ENCODE assay signal across 10 cellular contexts in the genomic region with DNA sequence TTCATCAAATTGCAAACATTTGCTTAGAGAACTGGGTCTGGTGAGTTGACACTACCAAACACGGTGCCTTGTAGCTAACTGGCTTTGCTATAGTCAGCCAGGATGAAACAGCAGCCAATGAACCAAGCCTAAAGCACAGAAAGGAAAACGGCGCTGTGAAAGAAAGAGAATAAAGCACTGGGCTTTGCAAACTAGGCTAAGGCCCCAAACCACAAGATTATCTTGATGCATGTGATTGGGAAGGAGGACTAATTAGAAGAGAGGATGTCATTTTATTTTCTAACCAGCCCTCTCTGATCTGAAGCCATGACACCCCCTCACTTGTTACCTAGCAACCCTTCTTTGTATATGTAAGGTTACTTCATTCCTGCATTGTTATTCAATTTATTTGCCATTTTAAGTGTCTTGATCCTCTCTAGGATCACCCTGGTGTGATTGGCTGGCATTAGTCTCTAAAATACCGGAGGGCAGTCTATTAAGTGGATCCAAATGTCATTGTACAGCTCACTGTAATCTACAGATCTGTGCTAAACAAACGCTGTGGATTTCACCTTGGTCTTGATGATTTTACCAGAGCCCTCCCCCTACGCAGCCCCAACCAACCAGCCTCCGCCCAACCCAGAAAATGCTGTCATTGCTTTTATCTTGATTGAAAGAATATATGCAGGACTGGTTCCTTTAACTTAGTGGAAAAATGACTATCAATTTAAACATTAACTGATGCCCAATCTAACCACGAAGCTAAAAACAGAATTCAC.
A peak's percentile ranks its signal among the peaks of the same experiment; 100 is the strongest.
DNase-seq lines count a peak whose midpoint lies in the region; ATAC-seq and TF ChIP-seq lines count a peak whose summit lies in the region.
"Had no signal": no experiment of that assay in that cellular context is flagged by ENCODE, and none has a peak within 500 bp of the region (broad histone marks: within the 10 kb centered on the region; RNA-seq: fewer than 3 reads in every experiment).

No MANE protein-coding gene starts in this region.

- H3K36me3 ChIP-seq in gastroesophageal sphincter (no peaks in the 10 kb centered on the region), BE2C (no peaks in the 10 kb centered on the region)

- 67 to 72% methylated on average over 7 to 8 of the region's 8 CpGs for WGBS in gastroesophageal sphincter (ENCODE audit: low coverage in 1 of 2), 2 donors

- H3K9me3 ChIP-seq in gastroesophageal sphincter (no peaks in the 10 kb centered on the region), BE2C (no peaks in the 10 kb centered on the region)

- no peak for TF ChIP-seq POLR2A in gastroesophageal sphincter (IDR thresholded peaks at IDR 0.05)

- TF ChIP-seq CTCF in gastroesophageal sphincter (IDR thresholded peaks at IDR 0.05) (no peak), BE2C (IDR thresholded peaks at IDR 0.05; ENCODE audit: low read depth, low read length) (no peak), foreskin fibroblast (IDR thresholded peaks at IDR 0.05; ENCODE audit: low read depth, low read length) (no peak)

- DNase-seq in COR-L47 (lab: John Stamatoyannopoulos, UW), result peak; percentile 24
- DNase-seq in NCI-H146 treated with DMSO at 0.1 percent for 48 hours (lab: John Stamatoyannopoulos, UW; ENCODE audit: unreplicated experiment), result peak; percentile 83
- peak; percentile 6 for DNase-seq in activated T-cell treated with anti-CD3 and anti-CD28 coated beads for 1 hour (ENCODE audit: low read depth)
- peak; percentile 9 for DNase-seq in inferior parietal cortex (ENCODE audit: extremely low spot score)
- DNase-seq in GOT3 (lab: John Stamatoyannopoulos, UW), result no peak
- DNase-seq in BE2C, result no peak
- DNase-seq in foreskin fibroblast, result no peak
- DNase-seq: GDM1 had no signal

- no peaks in the 10 kb centered on the region for H3K27me3 ChIP-seq in gastroesophageal sphincter
- no peaks in the 10 kb centered on the region for H3K27me3 ChIP-seq in BE2C

- peaks cover 0 to 12% (median 0%) of the 10 kb centered on the region in 3 donors for H3K4me1 ChIP-seq in gastroesophageal sphincter
- H3K4me1 ChIP-seq in BE2C, result no peaks in the 10 kb centered on the region

- ATAC-seq in gastroesophageal sphincter, result no peak

- no peak for TF ChIP-seq EP300 in gastroesophageal sphincter (IDR thresholded peaks at IDR 0.05)

- H3K27ac ChIP-seq in gastroesophageal sphincter, result no peak overlapping the region
- H3K27ac ChIP-seq: HL-60 had no signal

- H3K4me3 ChIP-seq in gastroesophageal sphincter (no peak overlapping the region), BE2C (ENCODE audit: low read depth, low read length) (no peak overlapping the region), foreskin fibroblast (ENCODE audit: low read depth in 1 of 2, low read length in 2 of 2) (no peak overlapping the region)

Comparison
In these comparisons a context has a peak if more than half of its experiments do, and no peak if none do; other contexts are left out.
1. DNase-seq: peak in COR-L47 (single experiment), NCI-H146 treated with DMSO at 0.1 percent for 48 hours (single experiment), activated T-cell treated with anti-CD3 and anti-CD28 coated beads for 1 hour (single experiment) and inferior parietal cortex (single experiment); none in GOT3 (single experiment), BE2C (single experiment) and foreskin fibroblast (0 of 2).